ENCODE assay signal across 21 cellular contexts in the genomic region with DNA sequence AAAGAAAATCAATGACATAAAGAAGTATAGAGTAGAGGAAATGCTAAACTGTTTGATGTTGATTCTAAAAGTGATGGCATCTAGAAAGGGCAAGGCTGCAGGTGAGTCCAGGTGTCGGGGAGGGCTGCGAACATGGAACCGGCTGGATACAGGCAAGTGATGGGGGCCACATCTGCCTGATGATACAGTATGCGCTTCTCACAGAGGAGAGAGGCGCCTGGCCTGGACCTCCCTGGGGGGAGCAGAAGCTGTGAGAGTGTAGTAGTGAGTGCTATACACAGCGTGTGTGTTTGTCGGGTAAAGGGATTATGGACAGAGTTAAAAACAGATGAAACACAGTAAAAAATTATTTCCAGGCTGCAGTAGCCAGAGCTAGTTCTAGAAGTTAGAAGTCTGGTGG.
DNase-seq lines count a peak whose midpoint lies in the region; ATAC-seq, FAIRE-seq and TF ChIP-seq lines count a peak whose summit lies in the region.
"Had no signal": no experiment of that assay in that cellular context is flagged by ENCODE, and none has a peak within 500 bp of the region (broad histone marks: within the 10 kb centered on the region; RNA-seq: fewer than 3 reads in every experiment).

No MANE protein-coding gene starts in this region.

- no peak for ATAC-seq in GM23338
- ATAC-seq: A549, HCT116, HepG2 had no signal

- H3K4me1 Mint-ChIP-seq in GM23338 (peaks cover 3% of the 10 kb centered on the region; the same call in 2 of the 3 replicates), neural crest cell (peaks cover 3% of the 10 kb centered on the region)

- H2AFZ ChIP-seq in GM23338: peak overlapping the region; percentile 81

- intact Hi-C loops in dorsolateral prefrontal cortex (cut with DNase I): no loop called here

- DNase-seq in GM23338 (ENCODE audit: low spot score) (no peak), neural crest cell (ENCODE audit: low read depth, low spot score) (no peak), dorsolateral prefrontal cortex (no peak), H54 (ENCODE audit: insufficient read length, low spot score) (no peak), ecto neural progenitor cell (ENCODE audit: low spot score) (no peak)
- DNase-seq in central memory CD4-positive, alpha-beta T cell: peak; percentile 0
- DNase-seq: AML-193; C1 segment of cervical spinal cord; CD4-positive, alpha-beta memory T cell; COR-L47; DMS153; DND-41; GDM1 had no signal

- H3K4me3 Mint-ChIP-seq in GM23338 (no peak overlapping the region), neural crest cell (no peak overlapping the region)
- H3K4me3 Mint-ChIP-seq: CD4-positive, alpha-beta memory T cell had no signal

- H3K9me3 Mint-ChIP-seq in GM23338: peaks cover 7% of the 10 kb centered on the region; the same call in 2 of the 3 replicates
- H3K9me3 Mint-ChIP-seq in neural crest cell: no peaks in the 10 kb centered on the region
- H3K9me3 Mint-ChIP-seq: CD4-positive, alpha-beta memory T cell had no signal

- H3K27me3 Mint-ChIP-seq in GM23338 (ENCODE audit: insufficient read depth, low read depth, poor library complexity) (no peaks in the 10 kb centered on the region), neural crest cell (ENCODE audit: low read depth) (no peaks in the 10 kb centered on the region)
- H3K27me3 Mint-ChIP-seq: CD4-positive, alpha-beta memory T cell had no signal

- H3K36me3 Mint-ChIP-seq in GM23338 (ENCODE audit: low read depth): peaks cover 5% of the 10 kb centered on the region; the same call in 2 of the 3 replicates
- no peaks in the 10 kb centered on the region for H3K36me3 Mint-ChIP-seq in neural crest cell (ENCODE audit: low read depth)

- H3K4me1 ChIP-seq in BLaER1 treated with 17β-estradiol and CSF1 and Interleukin-3, amounts not matched to agents 10 nM and 100 nM: peaks cover 9 to 50% (median 39%) of the 10 kb centered on the region in 10 experiments
- no peaks in the 10 kb centered on the region for H3K4me1 ChIP-seq in GM23338 (ENCODE audit: insufficient read depth)
- H3K4me1 ChIP-seq: A549 had no signal

- no peaks in the 10 kb centered on the region for H3K36me3 ChIP-seq in BLaER1 treated with 17β-estradiol and CSF1 and Interleukin-3, amounts not matched to agents 10 nM and 100 nM
- no peaks in the 10 kb centered on the region; the same call in 1 of the 2 replicates for H3K36me3 ChIP-seq in GM23338 (ENCODE audit: insufficient read depth)

- peak overlapping the region in 8 of 11 experiments; percentile 1 to 67 (median 37); a peak in 12 of 22 replicates for H3K4me2 ChIP-seq in BLaER1 treated with 17β-estradiol and CSF1 and Interleukin-3, amounts not matched to agents 10 nM and 100 nM
- H3K4me2 ChIP-seq in GM23338: no peak overlapping the region
- H3K4me2 ChIP-seq: A549 had no signal

- no peaks in the 10 kb centered on the region for H3F3A ChIP-seq in GM23338 (replicated peaks; ENCODE audit: low read depth)

- TF ChIP-seq POLR2A in H54 (IDR thresholded peaks at IDR 0.05; ENCODE audit: low read depth, low read length): no peak

- H3K9ac ChIP-seq in BLaER1 treated with 17β-estradiol and CSF1 and Interleukin-3, amounts not matched to agents 10 nM and 100 nM: 0 out of 22 replicates have a peak overlapping the region, but pooled peaks of 2 of the 11 experiments have one; percentile 12 to 24

- H3K4me3 ChIP-seq in BLaER1 treated with 17β-estradiol and CSF1 and Interleukin-3, amounts not matched to agents 10 nM and 100 nM: no peak overlapping the region
- H3K4me3 ChIP-seq in GM23338 (no peak overlapping the region), dorsolateral prefrontal cortex (no peak overlapping the region)
- H3K4me3 ChIP-seq: A549 had no signal

- peak overlapping the region in 4 of 11 experiments; percentile 13 to 47 (median 43); a peak in 6 of 22 replicates for H3K27ac ChIP-seq in BLaER1 treated with 17β-estradiol and CSF1 and Interleukin-3, amounts not matched to agents 10 nM and 100 nM
- H3K27ac ChIP-seq in GM23338 (ENCODE audit: low read depth) (no peak overlapping the region), dorsolateral prefrontal cortex (no peak overlapping the region)
- H3K27ac ChIP-seq: A549 had no signal

- H3K9me3 ChIP-seq in BLaER1 treated with 17β-estradiol and CSF1 and Interleukin-3, amounts not matched to agents 10 nM and 100 nM (replicated peaks in 1 of 11): peaks cover 9 to 43% (median 33%) of the 10 kb centered on the region in 11 experiments; a peak in 17 of 22 replicates
- H3K9me3 ChIP-seq: A549 had no signal

- no peaks in the 10 kb centered on the region for H4K20me1 ChIP-seq in BLaER1 treated with 17β-estradiol and CSF1 and Interleukin-3, amounts not matched to agents 10 nM and 100 nM
- H4K20me1 ChIP-seq in GM23338 (replicated peaks; ENCODE audit: insufficient read depth): no peaks in the 10 kb centered on the region

- H3K27ac Mint-ChIP-seq in GM23338 (no peak overlapping the region), neural crest cell (ENCODE audit: unreplicated experiment) (peak overlapping the region; percentile 64)

- no peaks in the 10 kb centered on the region for H3K27me3 ChIP-seq in BLaER1 treated with 17β-estradiol and CSF1 and Interleukin-3, amounts not matched to agents 10 nM and 100 nM
- H3K27me3 ChIP-seq in GM23338 (ENCODE audit: insufficient read depth): no peaks in the 10 kb centered on the region
- H3K27me3 ChIP-seq in dorsolateral prefrontal cortex: no peaks in the 10 kb centered on the region

- FAIRE-seq in H54 (lab: Jason Lieb, UNC): no peak
- FAIRE-seq: A549, D721Med, GM12892, GM19239, HepG2, HTR-8/SVneo had no signal

- H3K9me2 ChIP-seq in GM23338 (ENCODE audit: insufficient read depth): peaks cover 17% of the 10 kb centered on the region

- no peaks in the 10 kb centered on the region for H3K79me2 ChIP-seq in GM23338 (replicated peaks; ENCODE audit: insufficient read depth)

- TF ChIP-seq CTCF in GM23338 (conservative IDR thresholded peaks at IDR 0.05; ENCODE audit: low read depth in 2 of 2): no peak
- no peak for TF ChIP-seq CTCF in neural crest cell (conservative IDR thresholded peaks at IDR 0.05)
- TF ChIP-seq CTCF in dorsolateral prefrontal cortex (IDR thresholded peaks at IDR 0.05 in 54 of 56, conservative IDR thresholded peaks at IDR 0.05 in 2 of 56; ENCODE audit: low read depth in 1 of 56, partially characterized antibody in 56 of 56): no peak

TF ChIP-seq in GM23338, 12 proteins besides CTCF, POLR2A, EP300 and RAD21:
- TF ChIP-seq POLR2AphosphoS5 (IDR thresholded peaks at IDR 0.05; ENCODE audit: low read depth) (no peak), EZH2phosphoT487 (IDR thresholded peaks at IDR 0.05; ENCODE audit: unreplicated experiment) (no peak), STAT1 (IDR thresholded peaks at IDR 0.05; ENCODE audit: unreplicated experiment) (no peak), NANOG (IDR thresholded peaks at IDR 0.05; ENCODE audit: borderline replicate concordance) (no peak), EZH2 (IDR thresholded peaks at IDR 0.05; ENCODE audit: low read depth, unreplicated experiment) (no peak), ZNF331 (CRISPR knock-in tag; IDR thresholded peaks at IDR 0.05; ENCODE audit: low read depth) (no peak), CREB1 (CRISPR knock-in tag; IDR thresholded peaks at IDR 0.05; ENCODE audit: low read depth) (no peak)
- TF ChIP-seq, protein P1, sequence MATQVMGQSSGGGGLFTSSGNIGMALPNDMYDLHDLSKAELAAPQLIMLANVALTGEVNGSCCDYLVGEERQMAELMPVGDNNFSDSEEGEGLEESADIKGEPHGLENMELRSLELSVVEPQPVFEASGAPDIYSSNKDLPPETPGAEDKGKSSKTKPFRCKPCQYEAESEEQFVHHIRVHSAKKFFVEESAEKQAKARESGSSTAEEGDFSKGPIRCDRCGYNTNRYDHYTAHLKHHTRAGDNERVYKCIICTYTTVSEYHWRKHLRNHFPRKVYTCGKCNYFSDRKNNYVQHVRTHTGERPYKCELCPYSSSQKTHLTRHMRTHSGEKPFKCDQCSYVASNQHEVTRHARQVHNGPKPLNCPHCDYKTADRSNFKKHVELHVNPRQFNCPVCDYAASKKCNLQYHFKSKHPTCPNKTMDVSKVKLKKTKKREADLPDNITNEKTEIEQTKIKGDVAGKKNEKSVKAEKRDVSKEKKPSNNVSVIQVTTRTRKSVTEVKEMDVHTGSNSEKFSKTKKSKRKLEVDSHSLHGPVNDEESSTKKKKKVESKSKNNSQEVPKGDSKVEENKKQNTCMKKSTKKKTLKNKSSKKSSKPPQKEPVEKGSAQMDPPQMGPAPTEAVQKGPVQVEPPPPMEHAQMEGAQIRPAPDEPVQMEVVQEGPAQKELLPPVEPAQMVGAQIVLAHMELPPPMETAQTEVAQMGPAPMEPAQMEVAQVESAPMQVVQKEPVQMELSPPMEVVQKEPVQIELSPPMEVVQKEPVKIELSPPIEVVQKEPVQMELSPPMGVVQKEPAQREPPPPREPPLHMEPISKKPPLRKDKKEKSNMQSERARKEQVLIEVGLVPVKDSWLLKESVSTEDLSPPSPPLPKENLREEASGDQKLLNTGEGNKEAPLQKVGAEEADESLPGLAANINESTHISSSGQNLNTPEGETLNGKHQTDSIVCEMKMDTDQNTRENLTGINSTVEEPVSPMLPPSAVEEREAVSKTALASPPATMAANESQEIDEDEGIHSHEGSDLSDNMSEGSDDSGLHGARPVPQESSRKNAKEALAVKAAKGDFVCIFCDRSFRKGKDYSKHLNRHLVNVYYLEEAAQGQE (IDR thresholded peaks at IDR 0.05; ENCODE audit: unreplicated experiment): no peak
